ENCODE assay signal across 1 cellular context in genomic region chr20:62557425-62557824, GRCh38.
TF ChIP-seq lines count a peak whose summit lies in the region.

No MANE protein-coding gene starts in this region.

TF ChIP-seq in K562, 482 proteins besides CTCF, POLR2A, EP300 and RAD21 (continued from another document):
- TF ChIP-seq FOXO4 (CRISPR knock-in tag; IDR thresholded peaks at IDR 0.05) (no peak), ARID1B (IDR thresholded peaks at IDR 0.05) (no peak), SRSF9 (IDR thresholded peaks at IDR 0.05; ENCODE audit: borderline replicate concordance, low read depth, low read length) (no peak), ZNF79 (CRISPR knock-in tag; IDR thresholded peaks at IDR 0.05; ENCODE audit: low read depth) (no peak), MAFK (IDR thresholded peaks at IDR 0.05; ENCODE audit: low read length) (peak; percentile 82), NFE2 (IDR thresholded peaks at IDR 0.05; ENCODE audit: low read depth) (0 out of 2 replicates have a peak, but pooled peaks have one; percentile 11), HDAC1 (IDR thresholded peaks at IDR 0.05) (no peak), ETS1 (conservative IDR thresholded peaks at IDR 0.05; ENCODE audit: control insufficient read depth, low read depth, low read length) (no peak), MAFG (tag; conservative IDR thresholded peaks at IDR 0.05) (peak; percentile 85), MEIS2 (IDR thresholded peaks at IDR 0.05; ENCODE audit: partially characterized antibody) (no peak), ZNF316 (IDR thresholded peaks at IDR 0.05) (peak; percentile 95), C11orf30 (IDR thresholded peaks at IDR 0.05; ENCODE audit: low read depth) (peak; percentile 91), PRMT5 (CRISPR knock-in tag; IDR thresholded peaks at IDR 0.05) (no peak), HDAC6 (IDR thresholded peaks at IDR 0.05; ENCODE audit: low read depth, low read length) (no peak), TRIM24 (IDR thresholded peaks at IDR 0.05) (no peak), ZNF764 (CRISPR knock-in tag; IDR thresholded peaks at IDR 0.05; ENCODE audit: low read depth) (no peak), GATA2 (CRISPR knock-in tag; IDR thresholded peaks at IDR 0.05) (no peak), MAFF (IDR thresholded peaks at IDR 0.05; ENCODE audit: low read length) (peak; percentile 41; the same call in 1 of the 2 replicates), NFYB (IDR thresholded peaks at IDR 0.05; ENCODE audit: extremely low read depth, insufficient read length) (no peak), RB1 (IDR thresholded peaks at IDR 0.05; ENCODE audit: low read depth) (no peak)
